Comparison of ENCODE assay signal across 27 cellular contexts in genomic region chr12:89464974-89465592, GRCh38. TPM values are rescaled to one million over a fixed set of nuclear protein-coding genes. Genes with fewer than 3 reads are reported as not detected.
A peak's percentile ranks its signal among the peaks of the same experiment; 100 is the strongest.
DNase-seq lines count a peak whose midpoint lies in the region; ATAC-seq, FAIRE-seq and TF ChIP-seq lines count a peak whose summit lies in the region.
"Had no signal": no experiment of that assay in that cellular context is flagged by ENCODE, and none has a peak within 500 bp of the region (broad histone marks: within the 10 kb centered on the region; RNA-seq: fewer than 3 reads in every experiment).

No MANE protein-coding gene starts in this region.

- dilution Hi-C loops in IMR-90 (cut with HindIII; ENCODE audit: low sequenced_read_pairs, unreplicated experiment): loop anchor here (25.0 kb wide), 1 partner anchor 428 kb away; no protein-coding TSS in a partner anchor

- H2BK20ac ChIP-seq in IMR-90 (ENCODE audit: low read depth, low read length): no peak overlapping the region; the same call in 1 of the 2 replicates

- peaks cover 43% of the 10 kb centered on the region for H3K36me3 Mint-ChIP-seq in activated CD8-positive, alpha-beta memory T cell treated with anti-CD3 and anti-CD28 coated beads, Interleukin-2, amount 10 ng/mL, durations not matched to agents 7 days and 5 days
- H3K36me3 Mint-ChIP-seq: activated CD4-positive, alpha-beta memory T cell treated with anti-CD3 and anti-CD28 coated beads for 36 hours had no signal

- H2BK120ac ChIP-seq in IMR-90 (ENCODE audit: low read depth, low read length): no peak overlapping the region

- H2BK5ac ChIP-seq in IMR-90 (ENCODE audit: low read depth, low read length, poor library complexity, severe bottlenecking): no peak overlapping the region

- intact Hi-C loops in IMR-90 (cut with micrococcal nuclease): loop anchor here (5.0 kb wide), 1 partner anchor 303 kb away; no protein-coding TSS in a partner anchor

- H2AK9ac ChIP-seq in IMR-90 (replicated peaks; ENCODE audit: low read depth, low read length, poor library complexity): peak overlapping the region; percentile 23

- in situ Hi-C loops in IMR-90 (cut with MboI; ENCODE audit: low sequenced_read_pairs): no loop called here

- BruUV-seq in IMR-90 (replicated peaks; lab: Mats Ljungman, UMichigan): no TSS peak

- H2AFZ ChIP-seq in IMR-90 (replicated peaks; ENCODE audit: low read length, poor library complexity): no peak overlapping the region

- H3K79me1 ChIP-seq in IMR-90 (ENCODE audit: low read depth in 1 of 2, low read length in 2 of 2): peaks cover 0 to 11% of the 10 kb centered on the region in 2 experiments; a peak in 3 of 4 replicates

- H3K18ac ChIP-seq in IMR-90 (ENCODE audit: low read depth, low read length): no peak overlapping the region

- no peak overlapping the region for H3K56ac ChIP-seq in IMR-90 (ENCODE audit: extremely low read depth, insufficient read depth, low read length)

- H3K27me3 Mint-ChIP-seq in activated CD8-positive, alpha-beta memory T cell treated with anti-CD3 and anti-CD28 coated beads, Interleukin-2, amount 10 ng/mL, durations not matched to agents 7 days and 5 days: no peaks in the 10 kb centered on the region
- H3K27me3 Mint-ChIP-seq: activated CD4-positive, alpha-beta memory T cell treated with anti-CD3 and anti-CD28 coated beads for 36 hours; dendritic cell treated with granulocyte-macrophage colony-stimulating factor and Interleukin-4, amounts not matched to agents 40 ng/mL and 50 ng/mL, for 4 days had no signal

- peaks cover 3% of the 10 kb centered on the region; the same call in 1 of the 2 replicates for H3K9me1 ChIP-seq in IMR-90 (ENCODE audit: insufficient read depth, low read length)

- H3K4me3 ChIP-seq in IMR-90 (ENCODE audit: insufficient read depth, low read depth, low read length): no peak overlapping the region
- H3K4me3 ChIP-seq: adrenal gland, BLaER1, psoas muscle, upper lobe of right lung had no signal

- ATAC-seq in activated CD8-positive, alpha-beta memory T cell treated with anti-CD3 and anti-CD28 coated beads, Interleukin-2, amount 10 ng/mL, durations not matched to agents 7 days and 5 days: no peak
- ATAC-seq in IMR-90 (ENCODE audit: low read depth): no peak
- no peak for ATAC-seq in HG02840 (IDR thresholded peaks at IDR 0.05; ENCODE audit: low FRiP score, unreplicated experiment)
- no peak for ATAC-seq in HG03439 (IDR thresholded peaks at IDR 0.05; ENCODE audit: unreplicated experiment)
- ATAC-seq: psoas muscle, Right ventricle myocardium inferior, upper lobe of right lung had no signal

- no peak for DNase-seq in activated CD8-positive, alpha-beta memory T cell treated with anti-CD3 and anti-CD28 coated beads, Interleukin-2, amount 10 ng/mL, durations not matched to agents 7 days and 5 days
- no peak for DNase-seq in activated CD8-positive, alpha-beta memory T cell treated with anti-CD3 and anti-CD28 coated beads, Interleukin-2, amount 50 U/mL, for 48 hours
- DNase-seq in IMR-90 (peak; percentile 16), myocyte (ENCODE audit: low read depth) (peak; percentile 45), NCI-H2171 treated with DMSO at 0.1 percent for 48 hours (lab: John Stamatoyannopoulos, UW) (no peak)
- DNase-seq: activated CD4-positive, alpha-beta memory T cell treated with anti-CD3 and anti-CD28 coated beads for 36 hours; activated gamma-delta T cell treated with Interleukin-2 at 50 U/mL for 16 hours; activated T-cell treated with anti-CD3 and anti-CD28 coated beads, Interleukin-2, amount 50 U/mL, for 1 hour; adrenal gland; DMS79 treated with DMSO at 0.1 percent for 48 hours; glutamatergic neuron; GOT3; NCI-H1105 treated with DMSO at 0.1 percent for 48 hours; NCI-H2029; NCI-H446; nucleus accumbens; OCI-M1; psoas muscle; SW 1271; upper lobe of right lung had no signal

- no peak overlapping the region; the same call in 1 of the 2 replicates for H3K23ac ChIP-seq in IMR-90 (ENCODE audit: low read depth, low read length)

- WGBS in IMR-90 (ENCODE audit: extremely low coverage in 2 of 2, insufficient read length in 1 of 2), 2 experiments: 34% methylated on average over 3 of the region's 4 CpGs; no CpG with 5 or more reads in 1 of the 2 experiments

- no peak for TF ChIP-seq POLR2A in IMR-90 (IDR thresholded peaks at IDR 0.05; ENCODE audit: low read depth, low read length)

- no peak overlapping the region; the same call in 1 of the 2 replicates for H2AK5ac ChIP-seq in IMR-90 (ENCODE audit: low read depth, low read length)

- peak; percentile 69 for FAIRE-seq in colon (lab: Jason Lieb, UNC)
- FAIRE-seq: GM12891 had no signal

- no peak overlapping the region for H2BK15ac ChIP-seq in IMR-90 (ENCODE audit: low read depth, low read length)

- no peaks in the 10 kb centered on the region for H3K9me3 Mint-ChIP-seq in activated CD8-positive, alpha-beta memory T cell treated with anti-CD3 and anti-CD28 coated beads, Interleukin-2, amount 10 ng/mL, durations not matched to agents 7 days and 5 days (ENCODE audit: low read depth)
- H3K9me3 Mint-ChIP-seq: activated CD4-positive, alpha-beta memory T cell treated with anti-CD3 and anti-CD28 coated beads for 36 hours; dendritic cell treated with granulocyte-macrophage colony-stimulating factor and Interleukin-4, amounts not matched to agents 40 ng/mL and 50 ng/mL, for 4 days had no signal

- H3K14ac ChIP-seq in IMR-90 (replicated peaks; ENCODE audit: low read depth, low read length): 0 out of 2 replicates have a peak overlapping the region, but pooled peaks have one; percentile 58

- no peak for TF ChIP-seq RAD21 in IMR-90 (IDR thresholded peaks at IDR 0.05; ENCODE audit: low read length)

- no peak overlapping the region for H3K4ac ChIP-seq in IMR-90 (ENCODE audit: low read depth, low read length)

- H4K8ac ChIP-seq in IMR-90 (ENCODE audit: low read depth in 2 of 2, low read length in 2 of 2): no peak overlapping the region

- H3K9ac ChIP-seq in IMR-90 (ENCODE audit: low read depth, low read length): no peak overlapping the region
- H3K9ac ChIP-seq: BLaER1 had no signal

- no peak overlapping the region for H4K5ac ChIP-seq in IMR-90 (ENCODE audit: low read depth, low read length)

- H3K4me2 ChIP-seq in IMR-90 (ENCODE audit: low read depth, low read length): no peak overlapping the region
- H3K4me2 ChIP-seq: BLaER1 had no signal

- TF ChIP-seq CTCF in IMR-90 (conservative IDR thresholded peaks at IDR 0.05; ENCODE audit: low read depth, low read length): no peak

- no peaks in the 10 kb centered on the region for H3K9me3 ChIP-seq in IMR-90 (ENCODE audit: control insufficient read depth, insufficient read depth, low read length)
- H3K9me3 ChIP-seq: adrenal gland, BLaER1, psoas muscle, upper lobe of right lung had no signal

- H3K27me3 ChIP-seq in IMR-90 (ENCODE audit: control insufficient read depth, insufficient read depth, low read length): no peaks in the 10 kb centered on the region
- H3K27me3 ChIP-seq: adrenal gland, BLaER1, upper lobe of right lung had no signal

- H3K36me3 ChIP-seq in IMR-90 (ENCODE audit: control insufficient read depth, insufficient read depth, low read length): no peaks in the 10 kb centered on the region
- H3K36me3 ChIP-seq: adrenal gland, upper lobe of right lung had no signal

- H3K27ac Mint-ChIP-seq in activated CD8-positive, alpha-beta memory T cell treated with anti-CD3 and anti-CD28 coated beads, Interleukin-2, amount 10 ng/mL, durations not matched to agents 7 days and 5 days: peak overlapping the region; percentile 2
- H3K27ac Mint-ChIP-seq: activated CD4-positive, alpha-beta memory T cell treated with anti-CD3 and anti-CD28 coated beads for 36 hours; dendritic cell treated with granulocyte-macrophage colony-stimulating factor and Interleukin-4, amounts not matched to agents 40 ng/mL and 50 ng/mL, for 4 days had no signal

- no peak overlapping the region for H4K91ac ChIP-seq in IMR-90 (ENCODE audit: insufficient read depth, low read depth, low read length)

- POLR2A ChIA-PET in IMR-90 (lab: Charles Lee; ENCODE audit: unreplicated experiment): no interaction called here

- CTCF ChIA-PET in activated CD8-positive, alpha-beta memory T cell treated with anti-CD3 and anti-CD28 coated beads, Interleukin-2, amount 10 ng/mL, durations not matched to agents 7 days and 5 days (lab: Charles Lee): interaction anchor here (0.7 to 11.1 kb wide), 3 partner anchors 446 to 1909 kb away, joined by 3 to 153 read pairs (median 5); no protein-coding TSS in a partner anchor
- CTCF ChIA-PET in IMR-90 (lab: Yijun Ruan, JAX): no interaction called here

- no peaks in the 10 kb centered on the region for H4K20me1 ChIP-seq in IMR-90 (ENCODE audit: insufficient read depth, low read length)
- H4K20me1 ChIP-seq: BLaER1 had no signal

- H3K4me1 ChIP-seq in IMR-90 (ENCODE audit: control insufficient read depth, insufficient read depth, low read length): peaks cover 9% of the 10 kb centered on the region
- H3K4me1 ChIP-seq: psoas muscle had no signal

- H3K4me3 Mint-ChIP-seq in activated CD8-positive, alpha-beta memory T cell treated with anti-CD3 and anti-CD28 coated beads, Interleukin-2, amount 10 ng/mL, durations not matched to agents 7 days and 5 days: no peak overlapping the region
- H3K4me3 Mint-ChIP-seq: activated CD4-positive, alpha-beta memory T cell treated with anti-CD3 and anti-CD28 coated beads for 36 hours; dendritic cell treated with granulocyte-macrophage colony-stimulating factor and Interleukin-4, amounts not matched to agents 40 ng/mL and 50 ng/mL, for 4 days had no signal

- peaks cover 73% of the 10 kb centered on the region for H3K4me1 Mint-ChIP-seq in activated CD8-positive, alpha-beta memory T cell treated with anti-CD3 and anti-CD28 coated beads, Interleukin-2, amount 10 ng/mL, durations not matched to agents 7 days and 5 days

- no peak overlapping the region for H3K27ac ChIP-seq in IMR-90 (ENCODE audit: insufficient read depth, low read length)
- H3K27ac ChIP-seq: adrenal gland, BLaER1, psoas muscle, upper lobe of right lung had no signal

TF ChIP-seq in IMR-90, 13 proteins besides CTCF, POLR2A, EP300 and RAD21:
- TF ChIP-seq RFX5 (IDR thresholded peaks at IDR 0.05; ENCODE audit: low read depth, low read length): no peak
- no peak for TF ChIP-seq BHLHE40 (IDR thresholded peaks at IDR 0.05; ENCODE audit: low read depth, low read length)
- TF ChIP-seq NFE2L2 (IDR thresholded peaks at IDR 0.05; ENCODE audit: low read depth, low read length): no peak
- no peak for TF ChIP-seq CEBPB (IDR thresholded peaks at IDR 0.05; ENCODE audit: low read depth, low read length)
- no peak for TF ChIP-seq MAZ (IDR thresholded peaks at IDR 0.05; ENCODE audit: borderline replicate concordance, low read depth, low read length)

RNA-seq across cellular contexts. Expression of gene GALNT4, which starts 59.5 kb away (rescaled TPM):
- total RNA-seq in activated CD8-positive, alpha-beta memory T cell treated with anti-CD3 and anti-CD28 coated beads, Interleukin-2, amount 10 ng/mL, durations not matched to agents 7 days and 5 days: 10 to 100 TPM; 16.5 to 17.5 TPM
- 9.0 and 14.2 TPM in 2 replicates for total RNA-seq in IMR-90 (2012; rRNA removed)
- 1.9 and 2.6 TPM in 2 replicates for polyA plus RNA-seq in IMR-90 (2012; rRNA removed)
- 0.76 and 1.2 TPM in 2 replicates for polyA plus RNA-seq in IMR-90 (2012; cell fraction: cytosol; rRNA removed)
- polyA plus RNA-seq in IMR-90 (2012; cell fraction: nucleus; rRNA removed; ENCODE audit: low replicate concordance): 0.29 and 1.4 TPM in 2 replicates
- total RNA-seq in myocyte: 2.6 and 4.0 TPM in 2 replicates
- polyA plus RNA-seq in myocyte (2012): 1.3 TPM

Comparison
In these comparisons a context has a peak if more than half of its experiments do, and no peak if none do; other contexts are left out.
1. DNase-seq: peak in IMR-90 (single experiment) and myocyte (single experiment); none in activated CD8-positive, alpha-beta memory T cell treated with anti-CD3 and anti-CD28 coated beads, Interleukin-2, amount 10 ng/mL, durations not matched to agents 7 days and 5 days (single experiment), activated CD8-positive, alpha-beta memory T cell treated with anti-CD3 and anti-CD28 coated beads, Interleukin-2, amount 50 U/mL, for 48 hours (single experiment) and NCI-H2171 treated with DMSO at 0.1 percent for 48 hours (single experiment).